Comparison of ENCODE assay signal across 20 cellular contexts in genomic region chr2:38712413-38712812, GRCh38. TPM values are rescaled to one million over a fixed set of nuclear protein-coding genes. Genes with fewer than 3 reads are reported as not detected.
"Had no signal": no experiment of that assay in that cellular context is flagged by ENCODE, and none has a peak within 500 bp of the region (broad histone marks: within the 10 kb centered on the region; RNA-seq: fewer than 3 reads in every experiment).

No MANE protein-coding gene starts in this region.

- H3K4me3 Mint-ChIP-seq: naive thymus-derived CD8-positive, alpha-beta T cell; stimulated activated naive B cell treated with anti-CD40 and anti-IgM and Interleukin-4, amounts not matched to agents 10 μg/mL and 1 μg/mL and 100 μg/mL, for 72 hours; stimulated activated naive CD8-positive, alpha-beta T cell treated with anti-CD3 and anti-CD28 coated beads, Interleukin-15, amount 100 ng/mL, for 72 hours had no signal

- H3K27me3 Mint-ChIP-seq: naive thymus-derived CD8-positive, alpha-beta T cell; stimulated activated naive B cell treated with anti-CD40 and anti-IgM and Interleukin-4, amounts not matched to agents 10 μg/mL and 1 μg/mL and 100 μg/mL, for 72 hours; stimulated activated naive CD8-positive, alpha-beta T cell treated with anti-CD3 and anti-CD28 coated beads, Interleukin-15, amount 100 ng/mL, for 72 hours had no signal

- DNase-seq: colonic mucosa; dermis blood vessel endothelial cell; gastrocnemius medialis; islet precursor cell; mammary epithelial cell; mucosa of descending colon; naive thymus-derived CD8-positive, alpha-beta T cell; posterior cingulate gyrus; spleen; stimulated activated CD4-positive, alpha-beta T cell treated with anti-CD3 and anti-CD28 coated beads, Interleukin-15, amount 100 ng/mL, for 24 hours; stimulated activated CD4-positive, alpha-beta T cell treated with anti-CD3 and anti-CD28 coated beads, Interleukin-1b, Interleukin-23, amount 100 ng/mL, for 48 hours; stimulated activated CD4-positive, alpha-beta T cell treated with anti-CD3 and anti-CD28 coated beads, Interleukin-4, amount 100 ng/mL, for 24 hours; stimulated activated naive B cell treated with anti-CD40 and anti-IgM and Interleukin-4, amounts not matched to agents 10 μg/mL and 1 μg/mL and 100 μg/mL, for 72 hours; stimulated activated naive CD8-positive, alpha-beta T cell treated with anti-CD3 and anti-CD28 coated beads, Interleukin-15, amount 100 ng/mL, for 72 hours; transverse colon had no signal

- H3K27ac ChIP-seq: colonic mucosa, gastrocnemius medialis, spleen, thoracic aorta, transverse colon had no signal

- H3K27ac Mint-ChIP-seq: stimulated activated naive B cell treated with anti-CD40 and anti-IgM and Interleukin-4, amounts not matched to agents 10 μg/mL and 1 μg/mL and 100 μg/mL, for 72 hours; stimulated activated naive CD8-positive, alpha-beta T cell treated with anti-CD3 and anti-CD28 coated beads, Interleukin-15, amount 100 ng/mL, for 72 hours had no signal

- H3K9me3 ChIP-seq: colonic mucosa, gastrocnemius medialis, mucosa of descending colon, spleen, thoracic aorta, transverse colon had no signal

- H3K36me3 ChIP-seq: colonic mucosa, gastrocnemius medialis had no signal

- ATAC-seq: esophagus mucosa; gastrocnemius medialis; left lobe of liver; mucosa of descending colon; naive thymus-derived CD8-positive, alpha-beta T cell; sciatic nerve; stimulated activated naive B cell treated with anti-CD40 and anti-IgM and Interleukin-4, amounts not matched to agents 10 μg/mL and 1 μg/mL and 100 μg/mL, for 72 hours; stimulated activated naive CD8-positive, alpha-beta T cell treated with anti-CD3 and anti-CD28 coated beads, Interleukin-15, amount 100 ng/mL, for 72 hours had no signal

- H3K4me3 ChIP-seq: colonic mucosa, gastrocnemius medialis, mucosa of descending colon, spleen, thoracic aorta, transverse colon had no signal

- H3K4me1 ChIP-seq: colonic mucosa, gastrocnemius medialis had no signal

- H3K27me3 ChIP-seq: colonic mucosa, gastrocnemius medialis, spleen, transverse colon had no signal

RNA-seq across cellular contexts. Expression of gene GALM, which starts 46.5 kb away (rescaled TPM):
- polyA plus RNA-seq: neural cell had no signal
